9 cellular contexts compared by ENCODE assay signal in genomic region chr1:54200519-54200997, GRCh38. TPM values are rescaled to one million over a fixed set of nuclear protein-coding genes. Genes with fewer than 3 reads are reported as not detected.
DNase-seq lines count a peak whose midpoint lies in the region; ATAC-seq and TF ChIP-seq lines count a peak whose summit lies in the region.
"Had no signal": no experiment of that assay in that cellular context is flagged by ENCODE, and none has a peak within 500 bp of the region (broad histone marks: within the 10 kb centered on the region; RNA-seq: fewer than 3 reads in every experiment).

No MANE protein-coding gene starts in this region.

- H4K20me1 ChIP-seq in OCI-LY7 (ENCODE audit: insufficient read depth, low read length), result peaks cover 12% of the 10 kb centered on the region
- H4K20me1 ChIP-seq in osteoblast (ENCODE audit: insufficient read depth, low read length), result no peaks in the 10 kb centered on the region

- H3K36me3 ChIP-seq in OCI-LY7 (ENCODE audit: insufficient read depth, low read length) (peaks cover 34% of the 10 kb centered on the region), osteoblast (ENCODE audit: insufficient read depth, low read length) (peaks cover 19% of the 10 kb centered on the region)

- H2AFZ ChIP-seq in OCI-LY7 (ENCODE audit: low read length) (peak overlapping the region; percentile 76; the same call in 1 of the 2 replicates), osteoblast (ENCODE audit: low read length) (peak overlapping the region; percentile 98)

- POLR2A ChIA-PET in AG04449 (lab: Yijun Ruan, JAX), result interaction anchor here (1.0 to 1.6 kb wide), 3 partner anchors 47 to 207 kb away, joined by 3 to 6 read pairs (median 3); no protein-coding TSS in a partner anchor
- POLR2A ChIA-PET in OCI-LY7 (lab: Charles Lee), result interaction anchor here (0.7 to 0.9 kb wide), 2 partner anchors 16 to 29 kb away, joined by 3 read pairs; no protein-coding TSS in a partner anchor

- CTCF ChIA-PET in AG04449 (lab: Yijun Ruan, JAX), result interaction anchor here (1.1 to 2.8 kb wide), 9 partner anchors 11 to 289 kb away, joined by 3 to 12 read pairs (median 6); no protein-coding TSS in a partner anchor
- CTCF ChIA-PET in OCI-LY7 (lab: Charles Lee; ENCODE audit: unreplicated experiment), result interaction anchor here (0.5 kb wide), 1 partner anchor 59 kb away, joined by 4 read pairs; no protein-coding TSS in a partner anchor

- H3K27me3 ChIP-seq in osteoblast (ENCODE audit: insufficient read depth, low read length), result no peaks in the 10 kb centered on the region

- BruUV-seq in OCI-LY7 (replicated peaks; lab: Mats Ljungman, UMichigan), result TSS peak; percentile 74

- no peaks in the 10 kb centered on the region for H3K9me2 ChIP-seq in OCI-LY7 (ENCODE audit: insufficient read depth, low read length)

- H3K4me3 ChIP-seq in AG04449 (ENCODE audit: low read depth, low read length), result peak overlapping the region; percentile 95
- H3K4me3 ChIP-seq in OCI-LY7 (ENCODE audit: low read depth, low read length, poor library complexity, severe bottlenecking), result peak overlapping the region; percentile 87
- peak overlapping the region; percentile 87 for H3K4me3 ChIP-seq in epithelial cell of proximal tubule (ENCODE audit: low read depth, low read length)
- peak overlapping the region; percentile 93 for H3K4me3 ChIP-seq in osteoblast (ENCODE audit: insufficient read depth, low read length)

- H3K9me3 ChIP-seq in OCI-LY7 (ENCODE audit: low read length), result no peaks in the 10 kb centered on the region
- no peaks in the 10 kb centered on the region for H3K9me3 ChIP-seq in osteoblast (ENCODE audit: low read depth, low read length)

- H3K79me2 ChIP-seq in OCI-LY7 (ENCODE audit: insufficient read depth, low read depth, low read length) (peaks cover 53% of the 10 kb centered on the region), osteoblast (ENCODE audit: insufficient read depth, low read length) (peaks cover 57% of the 10 kb centered on the region)

- H3K27ac ChIP-seq in OCI-LY7 (ENCODE audit: low read depth, low read length, poor library complexity, severe bottlenecking) (peak overlapping the region; percentile 41), osteoblast (ENCODE audit: low read depth, low read length) (peak overlapping the region; percentile 77)

- H3K4me1 ChIP-seq in OCI-LY7 (ENCODE audit: insufficient read depth, low read length, poor library complexity, severe bottlenecking), result peaks cover 28% of the 10 kb centered on the region
- peaks cover 20% of the 10 kb centered on the region for H3K4me1 ChIP-seq in osteoblast (ENCODE audit: insufficient read depth, low read length)

- TF ChIP-seq CTCF in AG04449 (IDR thresholded peaks at IDR 0.05; ENCODE audit: insufficient read depth, low read length, missing control alignments) (no peak), OCI-LY7 (conservative IDR thresholded peaks at IDR 0.05; ENCODE audit: low read length) (no peak), epithelial cell of proximal tubule (conservative IDR thresholded peaks at IDR 0.05; ENCODE audit: low read depth, low read length) (no peak), osteoblast (IDR thresholded peaks at IDR 0.05; ENCODE audit: extremely low read depth, low read depth, low read length) (no peak)

- intact Hi-C loops in OCI-LY7 (cut with micrococcal nuclease; ENCODE audit: unreplicated experiment), result loop anchor here (5.0 kb wide), 3 partner anchors 72 to 207 kb away; partner anchors contain the start of genes SSBP3, TCEANC2 and TMEM59

- in situ Hi-C loops in G401 (cut with HindIII; ENCODE audit: low sequenced_read_pairs), result no loop called here

- peak overlapping the region; percentile 93 for H3K4me2 ChIP-seq in OCI-LY7 (ENCODE audit: low read length)
- H3K4me2 ChIP-seq in osteoblast (ENCODE audit: insufficient read depth, low read length), result peak overlapping the region; percentile 99

- no peak for DNase-seq in AG04449 (ENCODE audit: low read depth, low spot score)
- DNase-seq in OCI-LY7 (ENCODE audit: low spot score), result no peak
- no peak for DNase-seq in epithelial cell of proximal tubule (ENCODE audit: low read depth)
- no peak for DNase-seq in osteoblast (ENCODE audit: insufficient read length, low spot score, missing footprints)
- DNase-seq in NCI-H2029 (lab: John Stamatoyannopoulos, UW), result no peak
- DNase-seq in G401 (ENCODE audit: low spot score), result no peak
- no peak for DNase-seq in activated CD4-positive, alpha-beta T cell treated with anti-CD3 and anti-CD28 coated beads for 4 hours

- ATAC-seq in GM21367 (IDR thresholded peaks at IDR 0.05; ENCODE audit: unreplicated experiment), result peak; percentile 7

RNA-seq across cellular contexts. Expression of gene MRPL37, which starts 0.6 kb away (rescaled TPM):
- 85.6 and 107 TPM in 2 replicates for total RNA-seq in OCI-LY7 (2014; rRNA removed; shearing (Covaris generic))
- total RNA-seq in OCI-LY7 (2022), result 121 and 126 TPM in 2 replicates
- 115 and 191 TPM in 2 replicates for total RNA-seq in epithelial cell of proximal tubule
- 88.7 and 96.7 TPM in 2 replicates for total RNA-seq in osteoblast
- total RNA-seq in G401 (2014; rRNA removed; shearing (Covaris generic)), result 190 and 218 TPM in 2 replicates

RNA-seq across cellular contexts. Expression of gene CYB5RL, which starts 0.7 kb away (rescaled TPM):
- 10.1 and 10.4 TPM in 2 replicates for total RNA-seq in OCI-LY7 (2014; rRNA removed; shearing (Covaris generic))
- 20.5 and 20.6 TPM in 2 replicates for total RNA-seq in OCI-LY7 (2022)
- total RNA-seq in epithelial cell of proximal tubule, result 2.8 and 6.0 TPM in 2 replicates
- 10.3 and 11.6 TPM in 2 replicates for total RNA-seq in osteoblast
- 5.5 and 6.2 TPM in 2 replicates for total RNA-seq in G401 (2014; rRNA removed; shearing (Covaris generic))

RNA-seq across cellular contexts. Expression of gene CDCP2, which starts 47.8 kb away (rescaled TPM):
- 0.09 TPM in 1 of 2 replicates, not detected in the other for total RNA-seq in OCI-LY7 (2014; rRNA removed; shearing (Covaris generic))
- total RNA-seq in OCI-LY7 (2022), result 0.26 TPM in 1 of 2 replicates, not detected in the other
- total RNA-seq in epithelial cell of proximal tubule, result not detected in 2 replicates
- not detected in 2 replicates for total RNA-seq in osteoblast
- not detected in 2 replicates for total RNA-seq in G401 (2014; rRNA removed; shearing (Covaris generic))
- total RNA-seq: pulmonary artery endothelial cell had no signal
